In genomic region chr20:33359399-33360261, GRCh38 we compare ENCODE assay signal across 17 cellular contexts. TPM values are rescaled to one million over a fixed set of nuclear protein-coding genes. Genes with fewer than 3 reads are reported as not detected.
DNase-seq lines count a peak whose midpoint lies in the region; ATAC-seq and TF ChIP-seq lines count a peak whose summit lies in the region.
"Had no signal": no experiment of that assay in that cellular context is flagged by ENCODE, and none has a peak within 500 bp of the region (broad histone marks: within the 10 kb centered on the region; RNA-seq: fewer than 3 reads in every experiment).

No MANE protein-coding gene starts in this region.

- DNase-seq in cardiac muscle cell (ENCODE audit: low read depth in 1 of 2, low spot score in 1 of 2) (peak in 1 of 2 donors; percentile 13), left ventricle myocardium inferior (no peak), choroid plexus epithelial cell (ENCODE audit: low read depth) (peak; percentile 13), lower lobe of right lung (no peak), HuH-7.5 (ENCODE audit: low spot score) (no peak), Kasumi-1 (lab: John Stamatoyannopoulos, UW) (no peak)
- DNase-seq: DMS79 treated with DMSO at 0.1 percent for 48 hours, HCEC 1CT, NCI-H1105, NCI-H187 treated with DMSO at 0.1 percent for 48 hours, NCI-H446 treated with DMSO at 0.1 percent for 48 hours, NCI-H748 treated with DMSO at 0.1 percent for 48 hours, SIG-M5 had no signal

- H3K9me3 ChIP-seq in cardiac muscle cell (ENCODE audit: low read depth) (no peaks in the 10 kb centered on the region), left ventricle myocardium inferior (replicated peaks) (no peaks in the 10 kb centered on the region), lower lobe of right lung (no peaks in the 10 kb centered on the region)
- H3K9me3 ChIP-seq: A549 had no signal

- H3K4me3 ChIP-seq in cardiac muscle cell (no peak overlapping the region), left ventricle myocardium inferior (no peak overlapping the region), choroid plexus epithelial cell (ENCODE audit: low read depth, low read length) (no peak overlapping the region), lower lobe of right lung (no peak overlapping the region)
- H3K4me3 ChIP-seq: A549 had no signal

- ATAC-seq in lower lobe of right lung (peak in 1 of 2 donors; percentile 53), GM18519 (IDR thresholded peaks at IDR 0.05; ENCODE audit: low FRiP score, unreplicated experiment) (no peak), GM21367 (IDR thresholded peaks at IDR 0.05; ENCODE audit: unreplicated experiment) (no peak)
- ATAC-seq: A549, Panc1 had no signal

- intact Hi-C loops in left ventricle myocardium inferior (cut with micrococcal nuclease) (no loop called here), lower lobe of right lung (cut with DNase I) (no loop called here)

- H3K4me1 ChIP-seq in cardiac muscle cell (ENCODE audit: low read depth), result no peaks in the 10 kb centered on the region
- H3K4me1 ChIP-seq in left ventricle myocardium inferior, result peaks cover 19% of the 10 kb centered on the region
- H3K4me1 ChIP-seq in lower lobe of right lung, result no peaks in the 10 kb centered on the region
- H3K4me1 ChIP-seq: A549 had no signal

- H3K27me3 ChIP-seq in cardiac muscle cell, result no peaks in the 10 kb centered on the region
- no peaks in the 10 kb centered on the region for H3K27me3 ChIP-seq in left ventricle myocardium inferior (ENCODE audit: low read depth)
- no peaks in the 10 kb centered on the region for H3K27me3 ChIP-seq in lower lobe of right lung (ENCODE audit: low read depth)

- H3K36me3 ChIP-seq in cardiac muscle cell (peaks cover 32% of the 10 kb centered on the region), left ventricle myocardium inferior (peaks cover 84% of the 10 kb centered on the region), lower lobe of right lung (peaks cover 84% of the 10 kb centered on the region)

- peak overlapping the region; percentile 52 for H3K27ac ChIP-seq in cardiac muscle cell
- H3K27ac ChIP-seq in left ventricle myocardium inferior (replicated peaks), result no peak overlapping the region
- peak overlapping the region; percentile 18 for H3K27ac ChIP-seq in lower lobe of right lung
- H3K27ac ChIP-seq: A549 had no signal

- TF ChIP-seq CTCF in cardiac muscle cell (IDR thresholded peaks at IDR 0.05; ENCODE audit: low read depth, low read length) (no peak), left ventricle myocardium inferior (IDR thresholded peaks at IDR 0.05; ENCODE audit: borderline replicate concordance) (no peak), choroid plexus epithelial cell (conservative IDR thresholded peaks at IDR 0.05; ENCODE audit: low read depth, low read length) (no peak), lower lobe of right lung (IDR thresholded peaks at IDR 0.05) (no peak)

RNA-seq across cellular contexts. Expression of gene CDK5RAP1, which starts 41.7 kb away (rescaled TPM):
- 24.1 and 37.9 TPM in 2 replicates for total RNA-seq in cardiac muscle cell
- 47.8 and 52.3 TPM in 2 replicates for polyA plus RNA-seq in cardiac muscle cell
- total RNA-seq in left ventricle myocardium inferior, result 19.9 TPM
- total RNA-seq in lower lobe of right lung, result 23.2 TPM
